Comparison of ENCODE assay signal across 29 cellular contexts in genomic region chr12:30564394-30564793, GRCh38.
"Had no signal": no experiment of that assay in that cellular context is flagged by ENCODE, and none has a peak within 500 bp of the region (broad histone marks: within the 10 kb centered on the region; RNA-seq: fewer than 3 reads in every experiment).

No MANE protein-coding gene starts in this region.

- ATAC-seq: activated CD4-positive, alpha-beta T cell treated with anti-CD3 and anti-CD28 coated beads for 36 hours; activated CD8-positive, alpha-beta T cell treated with anti-CD3 and anti-CD28 coated beads, Interleukin-2, amount 10 ng/mL, durations not matched to agents 7 days and 5 days; activated naive CD4-positive, alpha-beta T cell treated with anti-CD3 and anti-CD28 coated beads, Interleukin-2, amount 50 U/mL, for 72 hours; activated T-cell treated with anti-CD3 and anti-CD28 coated beads, Interleukin-2, amount 50 U/mL, for 72 hours; T-helper 17 cell had no signal

- H3K36me3 ChIP-seq: ascending aorta, breast epithelium, cardiac muscle cell, colonic mucosa, esophagus squamous epithelium had no signal

- H3K27me3 ChIP-seq: ascending aorta, breast epithelium, cardiac muscle cell, colonic mucosa, esophagus squamous epithelium had no signal

- H3K4me1 ChIP-seq: ascending aorta, breast epithelium, colonic mucosa, esophagus squamous epithelium had no signal

- H3K27ac ChIP-seq: ascending aorta, breast epithelium, cardiac muscle cell, colonic mucosa, epithelial cell of prostate, esophagus squamous epithelium had no signal

- DNase-seq: activated CD4-positive, alpha-beta memory T cell treated with anti-CD3 and anti-CD28 coated beads for 36 hours; activated CD4-positive, alpha-beta T cell treated with anti-CD3 and anti-CD28 coated beads for 36 hours; activated CD4-positive, alpha-beta T cell treated with anti-CD3 and anti-CD28 coated beads, Interleukin-2, amount 10 ng/mL, durations not matched to agents 24 days and 14 days; activated CD4-positive, CD25-positive, alpha-beta regulatory T cell; activated CD4-positive, CD25-positive, alpha-beta regulatory T cell treated with anti-CD3 and anti-CD28 coated beads, Interleukin-2, amount 50 U/mL, for 72 hours; activated CD8-positive, alpha-beta memory T cell treated with anti-CD3 and anti-CD28 coated beads, Interleukin-2, amount 50 U/mL, for 48 hours; activated CD8-positive, alpha-beta T cell treated with anti-CD3 and anti-CD28 coated beads, Interleukin-2, amount 10 ng/mL, durations not matched to agents 7 days and 5 days; activated gamma-delta T cell; activated naive CD4-positive, alpha-beta T cell; activated naive CD4-positive, alpha-beta T cell treated with anti-CD3 and anti-CD28 coated beads, Interleukin-2, amount 10 ng/mL, durations not matched to agents 7 days and 5 days; activated naive CD8-positive, alpha-beta T cell treated with anti-CD3 and anti-CD28 coated beads, Interleukin-2, amount 10 ng/mL, durations not matched to agents 7 days and 5 days; activated T-cell treated with anti-CD3 and anti-CD28 coated beads for 4 hours; activated T-cell treated with anti-CD3 and anti-CD28 coated beads, Interleukin-2, amount 50 U/mL, for 24 hours; activated T-cell treated with anti-CD3 and anti-CD28 coated beads, Interleukin-2, amount 50 U/mL, for 72 hours; central memory CD4-positive, alpha-beta T cell; cerebellar nuclear complex; colonic mucosa; effector CD8-positive, alpha-beta T cell; esophagus squamous epithelium; foreskin fibroblast; head of caudate nucleus; T-helper 1 cell; T-helper 17 cell; T1000 had no signal

- H3K9me3 ChIP-seq: colonic mucosa had no signal

- H3K4me3 ChIP-seq: ascending aorta, breast epithelium, cardiac muscle cell, colonic mucosa, esophagus squamous epithelium had no signal
